Comparison of ENCODE assay signal across 20 cellular contexts in genomic region chr3:72078661-72079368, GRCh38.
DNase-seq lines count a peak whose midpoint lies in the region; ATAC-seq, FAIRE-seq and TF ChIP-seq lines count a peak whose summit lies in the region.
"Had no signal": no experiment of that assay in that cellular context is flagged by ENCODE, and none has a peak within 500 bp of the region (broad histone marks: within the 10 kb centered on the region; RNA-seq: fewer than 3 reads in every experiment).

No MANE protein-coding gene starts in this region.

- H3K27me3 Mint-ChIP-seq in activated T-helper 1 cell treated with anti-CD3 and anti-CD28 coated beads, Interleukin-12 subunit alpha, Interleukin-12 subunit beta, Interleukin-2, Interleukin-4 antibody, amounts not matched to agents 30 ng/mL and 10 ng/mL and 1 ng/mL, durations not matched to agents 14 hours and 24 hours and 36 hours (ENCODE audit: insufficient read depth), result peaks cover 2% of the 10 kb centered on the region

- DNase-seq in GM12891 (ENCODE audit: insufficient read length, low spot score), result no peak
- DNase-seq in activated T-helper 1 cell treated with anti-CD3 and anti-CD28 coated beads, Interleukin-12 subunit alpha, Interleukin-12 subunit beta, Interleukin-2, Interleukin-4 antibody, amounts not matched to agents 30 ng/mL and 10 ng/mL and 1 ng/mL, durations not matched to agents 14 hours and 24 hours and 36 hours (ENCODE audit: low spot score), result no peak
- DNase-seq in GM23248, result no peak
- DNase-seq in Peyer's patch, result no peak
- DNase-seq in Right ventricle myocardium superior, result no peak
- no peak for DNase-seq in NCI-H1417 treated with DMSO at 0.1 percent for 48 hours (lab: John Stamatoyannopoulos, UW)
- DNase-seq: activated CD8-positive, alpha-beta memory T cell treated with anti-CD3 and anti-CD28 coated beads, Interleukin-2, amount 50 U/mL, for 4 hours; activated naive CD4-positive, alpha-beta T cell treated with anti-CD3 and anti-CD28 coated beads, Interleukin-2, amount 10 ng/mL, durations not matched to agents 7 days and 5 days; COR-L47; dermis blood vessel endothelial cell; esophagus squamous epithelium; kidney; NCI-H187; NCI-H446 treated with DMSO at 0.1 percent for 48 hours; SW 1271 had no signal

- no peak overlapping the region for H3K4me3 ChIP-seq in GM23248
- no peak overlapping the region for H3K4me3 ChIP-seq in Peyer's patch
- H3K4me3 ChIP-seq: esophagus squamous epithelium, HAP-1 had no signal

- H3F3A ChIP-seq in GM23248 (ENCODE audit: insufficient read depth), result peaks cover 9% of the 10 kb centered on the region

- no peaks in the 10 kb centered on the region for H3K36me3 ChIP-seq in GM23248 (ENCODE audit: low read depth)
- H3K36me3 ChIP-seq in Peyer's patch, result no peaks in the 10 kb centered on the region
- H3K36me3 ChIP-seq: esophagus squamous epithelium, HAP-1 had no signal

- H3K4me1 Mint-ChIP-seq in activated T-helper 1 cell treated with anti-CD3 and anti-CD28 coated beads, Interleukin-12 subunit alpha, Interleukin-12 subunit beta, Interleukin-2, Interleukin-4 antibody, amounts not matched to agents 30 ng/mL and 10 ng/mL and 1 ng/mL, durations not matched to agents 14 hours and 24 hours and 36 hours (ENCODE audit: low read depth), result peaks cover 45% of the 10 kb centered on the region

- intact Hi-C loops in activated T-helper 1 cell treated with anti-CD3 and anti-CD28 coated beads, Interleukin-12 subunit alpha, Interleukin-12 subunit beta, Interleukin-2, Interleukin-4 antibody, amounts not matched to agents 30 ng/mL and 10 ng/mL and 1 ng/mL, durations not matched to agents 14 hours and 24 hours and 36 hours (cut with micrococcal nuclease), result loop anchor here (1.0 to 5.0 kb wide), 3 partner anchors 18 to 102 kb away; no protein-coding TSS in a partner anchor
- intact Hi-C loops in Right ventricle myocardium superior (cut with DNase I), result no loop called here

- peaks cover 19% of the 10 kb centered on the region for H3K9me3 Mint-ChIP-seq in activated T-helper 1 cell treated with anti-CD3 and anti-CD28 coated beads, Interleukin-12 subunit alpha, Interleukin-12 subunit beta, Interleukin-2, Interleukin-4 antibody, amounts not matched to agents 30 ng/mL and 10 ng/mL and 1 ng/mL, durations not matched to agents 14 hours and 24 hours and 36 hours

- peak overlapping the region; percentile 29 for H3K27ac Mint-ChIP-seq in activated T-helper 1 cell treated with anti-CD3 and anti-CD28 coated beads, Interleukin-12 subunit alpha, Interleukin-12 subunit beta, Interleukin-2, Interleukin-4 antibody, amounts not matched to agents 30 ng/mL and 10 ng/mL and 1 ng/mL, durations not matched to agents 14 hours and 24 hours and 36 hours
- H3K27ac Mint-ChIP-seq: activated naive CD4-positive, alpha-beta T cell treated with anti-CD3 and anti-CD28 coated beads, Interleukin-2, amount 10 ng/mL, durations not matched to agents 7 days and 5 days; mesothelial cell of epicardium had no signal

- ATAC-seq in GM19452 (IDR thresholded peaks at IDR 0.05; ENCODE audit: unreplicated experiment), result peak; percentile 27
- peak; percentile 24 for ATAC-seq in HG03442 (IDR thresholded peaks at IDR 0.05; ENCODE audit: unreplicated experiment)
- ATAC-seq in Right ventricle myocardium superior (ENCODE audit: poor library complexity), result no peak

- no peaks in the 10 kb centered on the region for H3K79me2 ChIP-seq in GM23248 (ENCODE audit: insufficient read depth)

- in situ Hi-C loops in GM23248 (cut with MboI), result no loop called here

- H2AFZ ChIP-seq in GM23248, result no peak overlapping the region

- H3K27ac ChIP-seq in GM23248 (no peak overlapping the region), Peyer's patch (no peak overlapping the region)

- peak; percentile 97 for FAIRE-seq in GM12891 (lab: Jason Lieb, UNC)
- FAIRE-seq: kidney had no signal

- no peak overlapping the region for H3K4me3 Mint-ChIP-seq in activated T-helper 1 cell treated with anti-CD3 and anti-CD28 coated beads, Interleukin-12 subunit alpha, Interleukin-12 subunit beta, Interleukin-2, Interleukin-4 antibody, amounts not matched to agents 30 ng/mL and 10 ng/mL and 1 ng/mL, durations not matched to agents 14 hours and 24 hours and 36 hours
- H3K4me3 Mint-ChIP-seq: activated naive CD4-positive, alpha-beta T cell treated with anti-CD3 and anti-CD28 coated beads, Interleukin-2, amount 10 ng/mL, durations not matched to agents 7 days and 5 days; brain; mesothelial cell of epicardium had no signal

- H3K27me3 ChIP-seq in GM23248 (replicated peaks; ENCODE audit: insufficient read depth), result no peaks in the 10 kb centered on the region
- no peaks in the 10 kb centered on the region for H3K27me3 ChIP-seq in Peyer's patch
- H3K27me3 ChIP-seq: esophagus squamous epithelium had no signal

- no peak overlapping the region for H3K9ac ChIP-seq in GM23248

- H3K9me3 ChIP-seq in GM23248 (ENCODE audit: low read depth), result no peaks in the 10 kb centered on the region
- H3K9me3 ChIP-seq in Peyer's patch, result no peaks in the 10 kb centered on the region
- H3K9me3 ChIP-seq: HAP-1 had no signal

- TF ChIP-seq CTCF in Peyer's patch (IDR thresholded peaks at IDR 0.05), result no peak

- TF ChIP-seq POLR2A in GM12891 (IDR thresholded peaks at IDR 0.05; ENCODE audit: low read depth, low read length) (peak; percentile 89), Peyer's patch (IDR thresholded peaks at IDR 0.05) (no peak)

- peaks cover 2% of the 10 kb centered on the region for H3K36me3 Mint-ChIP-seq in activated T-helper 1 cell treated with anti-CD3 and anti-CD28 coated beads, Interleukin-12 subunit alpha, Interleukin-12 subunit beta, Interleukin-2, Interleukin-4 antibody, amounts not matched to agents 30 ng/mL and 10 ng/mL and 1 ng/mL, durations not matched to agents 14 hours and 24 hours and 36 hours (ENCODE audit: low read depth)

- H3K4me1 ChIP-seq in GM23248 (ENCODE audit: insufficient read depth) (peaks cover 10% of the 10 kb centered on the region), Peyer's patch (peaks cover 0 to 9% (median 3%) of the 10 kb centered on the region in 4 donors)
- H3K4me1 ChIP-seq: HAP-1 had no signal

- no peaks in the 10 kb centered on the region for H4K20me1 ChIP-seq in GM23248 (ENCODE audit: insufficient read depth)

- H3K9me2 ChIP-seq in GM23248 (ENCODE audit: insufficient read depth), result no peaks in the 10 kb centered on the region

- H3K4me2 ChIP-seq in GM23248 (ENCODE audit: unreplicated experiment), result no peak overlapping the region

- WGBS in GM23248 (ENCODE audit: low coverage in 1 of 2, low lambda C conversion rate in 2 of 2, missing lambda C conversion rate in 2 of 2), 2 experiments, result 58 to 64% methylated on average over 3 of the region's 3 CpGs

TF ChIP-seq in GM12891, 5 proteins besides CTCF, POLR2A, EP300 and RAD21:
- TF ChIP-seq SPI1 (IDR thresholded peaks at IDR 0.05; ENCODE audit: low read depth, low read length) (no peak), POU2F2 (IDR thresholded peaks at IDR 0.05; ENCODE audit: low read depth, low read length) (no peak; the same call in 1 of the 2 replicates), PAX5 (IDR thresholded peaks at IDR 0.05; ENCODE audit: insufficient read depth, low read length, severe bottlenecking) (no peak), POLR2AphosphoS5 (IDR thresholded peaks at IDR 0.05; ENCODE audit: low read depth, low read length) (no peak; the same call in 1 of the 2 replicates), TAF1 (IDR thresholded peaks at IDR 0.05; ENCODE audit: low read depth, low read length) (no peak)
TF ChIP-seq in GM12891: peak in this region for 0.
